ENCODE assay signal across 20 cellular contexts in genomic region chr18:39618265-39619003, GRCh38.
"Had no signal": no experiment of that assay in that cellular context is flagged by ENCODE, and none has a peak within 500 bp of the region (broad histone marks: within the 10 kb centered on the region; RNA-seq: fewer than 3 reads in every experiment).

No MANE protein-coding gene starts in this region.

- H3K27ac ChIP-seq: HL-60, KMS-11 had no signal

- H3K4me3 ChIP-seq: K562 had no signal

- DNase-seq: Kasumi-1, MM.1S, NCI-H1092 treated with DMSO at 0.1 percent for 48 hours, NCI-H1436, NCI-H187, NCI-H2029, NCI-H2081 treated with DMSO at 0.1 percent for 48 hours, NCI-H2171, NCI-H226, NCI-H446, NCI-H510A, NCI-H524 treated with DMSO at 0.1 percent for 48 hours, NCI-H69, NCI-H774, RPMI8226, SHP77, SK-N-SH had no signal

- H3K9me3 ChIP-seq: SK-N-SH had no signal
